8 cellular contexts compared by ENCODE assay signal in the genomic region with DNA sequence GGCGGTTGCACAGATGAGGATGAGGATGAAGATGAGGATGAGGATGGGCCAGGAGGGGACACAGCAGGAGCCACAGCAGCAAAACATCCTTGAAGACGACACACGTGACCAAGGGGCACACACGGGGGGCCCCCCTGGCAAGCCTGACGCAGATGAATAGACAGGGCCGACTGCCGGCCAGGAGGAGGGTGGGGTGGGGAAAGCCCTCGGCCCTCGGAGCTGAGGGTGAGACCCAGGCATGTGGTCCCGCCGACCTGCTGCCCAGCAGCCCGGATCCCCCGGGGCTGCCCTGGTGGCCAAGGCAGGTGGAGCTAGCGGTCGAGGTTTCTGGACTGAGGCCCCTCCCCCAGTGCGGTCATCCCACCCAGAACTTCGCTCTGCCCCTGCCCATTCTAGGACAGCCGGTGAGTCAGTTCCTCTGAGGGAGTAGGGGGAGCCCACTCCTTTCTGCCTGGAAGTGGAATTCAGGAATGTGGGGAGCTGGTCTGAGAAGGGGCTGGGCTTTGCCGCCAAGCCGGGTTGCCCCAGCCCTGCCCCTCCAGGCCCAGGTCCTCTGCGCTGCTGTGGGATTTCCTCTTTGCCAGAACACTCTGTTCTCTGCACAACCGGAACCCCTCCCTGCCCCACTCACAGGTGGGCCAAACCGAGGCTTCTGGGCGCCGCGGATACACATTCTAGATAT. TPM values are rescaled to one million over a fixed set of nuclear protein-coding genes. Genes with fewer than 3 reads are reported as not detected.
DNase-seq lines count a peak whose midpoint lies in the region; ATAC-seq lines count a peak whose summit lies in the region.

No MANE protein-coding gene starts in this region.

- DNase-seq in HPDE6-E6E7 (ENCODE audit: extremely low spot score) (peak; percentile 61), left ventricle myocardium superior (peak; percentile 75), DMS79 treated with DMSO at 0.1 percent for 48 hours (lab: John Stamatoyannopoulos, UW) (no peak)
- peak; percentile 66 for DNase-seq in activated naive CD4-positive, alpha-beta T cell treated with anti-CD3 and anti-CD28 coated beads, Interleukin-2, amount 10 ng/mL, durations not matched to agents 7 days and 5 days
- DNase-seq in stimulated activated CD4-positive, alpha-beta T cell treated with anti-CD3 and anti-CD28 coated beads, Interleukin-2, amount 100 ng/mL, for 4 hours (ENCODE audit: low read depth): peak; percentile 27

- H3K27me3 Mint-ChIP-seq in activated naive CD4-positive, alpha-beta T cell treated with anti-CD3 and anti-CD28 coated beads, Interleukin-2, amount 10 ng/mL, durations not matched to agents 7 days and 5 days: peaks cover 53% of the 10 kb centered on the region

- H3K36me3 Mint-ChIP-seq in activated naive CD4-positive, alpha-beta T cell treated with anti-CD3 and anti-CD28 coated beads, Interleukin-2, amount 10 ng/mL, durations not matched to agents 7 days and 5 days: no peaks in the 10 kb centered on the region

- H3K4me3 Mint-ChIP-seq in activated naive CD4-positive, alpha-beta T cell treated with anti-CD3 and anti-CD28 coated beads, Interleukin-2, amount 10 ng/mL, durations not matched to agents 7 days and 5 days: no peak overlapping the region

- ATAC-seq in GM19035 (IDR thresholded peaks at IDR 0.05; ENCODE audit: unreplicated experiment) (peak; percentile 50), left ventricle myocardium superior (peak; percentile 17), GM21515 (IDR thresholded peaks at IDR 0.05; ENCODE audit: unreplicated experiment) (no peak), GM18867 (IDR thresholded peaks at IDR 0.05; ENCODE audit: unreplicated experiment) (no peak)

- CTCF ChIA-PET in activated naive CD4-positive, alpha-beta T cell treated with anti-CD3 and anti-CD28 coated beads, Interleukin-2, amount 10 ng/mL, durations not matched to agents 7 days and 5 days (lab: Charles Lee): interaction anchor here (0.6 to 1.4 kb wide), 6 partner anchors 9 to 186 kb away, joined by 3 to 4 read pairs (median 4); no protein-coding TSS in a partner anchor

- H3K4me1 Mint-ChIP-seq in activated naive CD4-positive, alpha-beta T cell treated with anti-CD3 and anti-CD28 coated beads, Interleukin-2, amount 10 ng/mL, durations not matched to agents 7 days and 5 days: peaks cover 28% of the 10 kb centered on the region

- H3K9me3 Mint-ChIP-seq in activated naive CD4-positive, alpha-beta T cell treated with anti-CD3 and anti-CD28 coated beads, Interleukin-2, amount 10 ng/mL, durations not matched to agents 7 days and 5 days: no peaks in the 10 kb centered on the region

- intact Hi-C loops in left ventricle myocardium superior (cut with micrococcal nuclease): no loop called here

- peak overlapping the region; percentile 73 for H3K27ac Mint-ChIP-seq in activated naive CD4-positive, alpha-beta T cell treated with anti-CD3 and anti-CD28 coated beads, Interleukin-2, amount 10 ng/mL, durations not matched to agents 7 days and 5 days

RNA-seq across cellular contexts. Expression of gene CYGB, which starts 9.9 kb away (rescaled TPM):
- total RNA-seq in left ventricle myocardium superior: 28.0 TPM

RNA-seq across cellular contexts. Expression of gene PRCD, which starts 12.3 kb away (rescaled TPM):
- 4.3 TPM for total RNA-seq in left ventricle myocardium superior

RNA-seq across cellular contexts. Expression of gene RHBDF2, which starts 26.3 kb away (rescaled TPM):
- 17.7 TPM for total RNA-seq in left ventricle myocardium superior

RNA-seq across cellular contexts. Expression of gene ST6GALNAC2, which starts 58.1 kb away (rescaled TPM):
- 5.1 TPM for total RNA-seq in left ventricle myocardium superior

Comparison
In these comparisons a context has a peak if more than half of its experiments do, and no peak if none do; other contexts are left out.
1. ATAC-seq: peak in GM19035 (single experiment) and left ventricle myocardium superior (single experiment); none in GM21515 (single experiment) and GM18867 (single experiment).